Comparison of ENCODE assay signal across 8 cellular contexts in the genomic region with DNA sequence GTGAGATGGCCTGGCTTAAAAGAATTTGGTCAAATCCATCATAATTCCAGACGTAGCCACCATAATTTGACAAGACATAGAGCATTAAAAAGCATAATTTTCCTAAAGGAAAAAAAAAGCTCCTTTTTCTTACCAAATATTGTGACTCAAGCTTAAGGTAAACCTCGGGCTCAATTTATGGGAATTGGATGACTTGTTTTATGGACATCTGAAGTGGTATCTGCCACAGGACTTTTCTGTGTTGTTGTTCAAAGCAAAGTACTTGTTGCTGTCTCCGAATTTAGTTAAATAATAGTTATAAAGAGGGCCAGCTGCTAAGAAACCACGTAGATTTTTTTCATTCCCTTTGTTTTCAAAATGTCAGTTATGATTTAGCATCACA. TPM values are rescaled to one million over a fixed set of nuclear protein-coding genes. Genes with fewer than 3 reads are reported as not detected.
DNase-seq lines count a peak whose midpoint lies in the region; TF ChIP-seq lines count a peak whose summit lies in the region.

No MANE protein-coding gene starts in this region.

- peaks cover 0 to 1% (median 0%) of the 10 kb centered on the region in 7 donors for H3K9me3 Mint-ChIP-seq in CD14-positive monocyte

- H3K4me1 ChIP-seq in duodenal mucosa (ENCODE audit: control insufficient read depth in 1 of 2, insufficient read depth in 2 of 2, low read length in 2 of 2) = peaks cover 24 to 33% of the 10 kb centered on the region in 2 donors

- no peaks in the 10 kb centered on the region for H3K9me2 ChIP-seq in neural cell (ENCODE audit: insufficient read depth, low read length)

- H3K4me2 ChIP-seq in neural cell (ENCODE audit: low read length) = peak overlapping the region; percentile 89

- H3K36me3 Mint-ChIP-seq in CD14-positive monocyte = peaks cover 4 to 7% of the 10 kb centered on the region in 2 donors

- no peaks in the 10 kb centered on the region for H4K20me1 ChIP-seq in neural cell (ENCODE audit: insufficient read depth)

- no peak for TF ChIP-seq EP300 in neural cell (conservative IDR thresholded peaks at IDR 0.05; ENCODE audit: poor library complexity, severe bottlenecking)

- H3F3A ChIP-seq in neural cell (ENCODE audit: insufficient read depth, low read length, poor library complexity, severe bottlenecking) = peaks cover 8% of the 10 kb centered on the region

- H3K9ac ChIP-seq in duodenal mucosa (ENCODE audit: low read depth in 1 of 2, low read length in 2 of 2) = peak overlapping the region; percentile 74 to 94
- H3K9ac ChIP-seq in neural cell (ENCODE audit: low read length) = peak overlapping the region; percentile 83

- H3K27ac ChIP-seq in duodenal mucosa (ENCODE audit: low read depth, low read length) (no peak overlapping the region), neural cell (ENCODE audit: low read length) (peak overlapping the region; percentile 71)

- H3K79me2 ChIP-seq in neural cell (replicated peaks; ENCODE audit: insufficient read depth, low read length) = peaks cover 38% of the 10 kb centered on the region

- no peaks in the 10 kb centered on the region for H3K9me3 ChIP-seq in duodenal mucosa (ENCODE audit: control insufficient read depth in 1 of 2, low read length in 2 of 2)
- no peaks in the 10 kb centered on the region for H3K9me3 ChIP-seq in neural cell (ENCODE audit: low read length)

- intact Hi-C loops in CD14-positive monocyte (cut with micrococcal nuclease) = loop anchor here (5.0 kb wide), 2 partner anchors 79 to 214 kb away; a partner anchor contains a TSS

- H3K27me3 Mint-ChIP-seq in CD14-positive monocyte (ENCODE audit: low read depth in 3 of 3) = peaks cover 0 to 4% (median 2%) of the 10 kb centered on the region in 3 donors

- H3K27me3 ChIP-seq in duodenal mucosa (ENCODE audit: control insufficient read depth in 1 of 2, insufficient read depth in 2 of 2, low read length in 2 of 2) = no peaks in the 10 kb centered on the region
- no peaks in the 10 kb centered on the region for H3K27me3 ChIP-seq in neural cell (ENCODE audit: insufficient read depth, low read depth, low read length)

- TF ChIP-seq CTCF in CD14-positive monocyte (IDR thresholded peaks at IDR 0.05) (no peak), LNCaP clone FGC (IDR thresholded peaks at IDR 0.05; ENCODE audit: control insufficient read depth, extremely low read depth, insufficient read depth) (no peak), neural cell (IDR thresholded peaks at IDR 0.05; ENCODE audit: poor library complexity, severe bottlenecking) (no peak)

- H3K36me3 ChIP-seq in duodenal mucosa (ENCODE audit: control insufficient read depth in 1 of 2, insufficient read depth in 2 of 2, low read length in 2 of 2) (no peaks in the 10 kb centered on the region), neural cell (ENCODE audit: insufficient read depth, low read length) (no peaks in the 10 kb centered on the region)

- H3K4me1 Mint-ChIP-seq in CD14-positive monocyte = peaks cover 53% of the 10 kb centered on the region

- no peak for TF ChIP-seq RAD21 in neural cell (conservative IDR thresholded peaks at IDR 0.05)

- DNase-seq in CD14-positive monocyte (ENCODE audit: low spot score) (no peak), LNCaP clone FGC (ENCODE audit: low read depth) (no peak), GM19238 (ENCODE audit: insufficient read length, low spot score) (no peak), HUDEP-2 (lab: John Stamatoyannopoulos, UW; ENCODE audit: unreplicated experiment in 76 of 76) (no peak), mucosa of gallbladder (ENCODE audit: low spot score) (no peak), A172 (ENCODE audit: low spot score) (no peak)

- H3K27ac Mint-ChIP-seq in CD14-positive monocyte = no peak overlapping the region

- H3K4me3 ChIP-seq in LNCaP clone FGC (ENCODE audit: low read depth, low read length) (peak overlapping the region; percentile 82), duodenal mucosa (ENCODE audit: low read depth in 1 of 2, low read length in 2 of 2) (peak overlapping the region; percentile 87 to 88), neural cell (ENCODE audit: low read length) (peak overlapping the region; percentile 92)

- peak overlapping the region; percentile 95 to 99 for H3K4me3 Mint-ChIP-seq in CD14-positive monocyte

- H2AFZ ChIP-seq in neural cell (ENCODE audit: low read depth, low read length) = no peak overlapping the region

TF ChIP-seq in neural cell, 6 proteins besides CTCF, POLR2A, EP300 and RAD21:
- TF ChIP-seq SMC3 (conservative IDR thresholded peaks at IDR 0.05; ENCODE audit: poor library complexity) = no peak
- no peak for TF ChIP-seq TAF1 (IDR thresholded peaks at IDR 0.05; ENCODE audit: low read depth)
- TF ChIP-seq POLR2AphosphoS5 (IDR thresholded peaks at IDR 0.05) = no peak
- TF ChIP-seq, protein P1, sequence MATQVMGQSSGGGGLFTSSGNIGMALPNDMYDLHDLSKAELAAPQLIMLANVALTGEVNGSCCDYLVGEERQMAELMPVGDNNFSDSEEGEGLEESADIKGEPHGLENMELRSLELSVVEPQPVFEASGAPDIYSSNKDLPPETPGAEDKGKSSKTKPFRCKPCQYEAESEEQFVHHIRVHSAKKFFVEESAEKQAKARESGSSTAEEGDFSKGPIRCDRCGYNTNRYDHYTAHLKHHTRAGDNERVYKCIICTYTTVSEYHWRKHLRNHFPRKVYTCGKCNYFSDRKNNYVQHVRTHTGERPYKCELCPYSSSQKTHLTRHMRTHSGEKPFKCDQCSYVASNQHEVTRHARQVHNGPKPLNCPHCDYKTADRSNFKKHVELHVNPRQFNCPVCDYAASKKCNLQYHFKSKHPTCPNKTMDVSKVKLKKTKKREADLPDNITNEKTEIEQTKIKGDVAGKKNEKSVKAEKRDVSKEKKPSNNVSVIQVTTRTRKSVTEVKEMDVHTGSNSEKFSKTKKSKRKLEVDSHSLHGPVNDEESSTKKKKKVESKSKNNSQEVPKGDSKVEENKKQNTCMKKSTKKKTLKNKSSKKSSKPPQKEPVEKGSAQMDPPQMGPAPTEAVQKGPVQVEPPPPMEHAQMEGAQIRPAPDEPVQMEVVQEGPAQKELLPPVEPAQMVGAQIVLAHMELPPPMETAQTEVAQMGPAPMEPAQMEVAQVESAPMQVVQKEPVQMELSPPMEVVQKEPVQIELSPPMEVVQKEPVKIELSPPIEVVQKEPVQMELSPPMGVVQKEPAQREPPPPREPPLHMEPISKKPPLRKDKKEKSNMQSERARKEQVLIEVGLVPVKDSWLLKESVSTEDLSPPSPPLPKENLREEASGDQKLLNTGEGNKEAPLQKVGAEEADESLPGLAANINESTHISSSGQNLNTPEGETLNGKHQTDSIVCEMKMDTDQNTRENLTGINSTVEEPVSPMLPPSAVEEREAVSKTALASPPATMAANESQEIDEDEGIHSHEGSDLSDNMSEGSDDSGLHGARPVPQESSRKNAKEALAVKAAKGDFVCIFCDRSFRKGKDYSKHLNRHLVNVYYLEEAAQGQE (IDR thresholded peaks at IDR 0.05; ENCODE audit: borderline replicate concordance) = no peak
- no peak for TF ChIP-seq MXI1 (conservative IDR thresholded peaks at IDR 0.05; ENCODE audit: poor library complexity, severe bottlenecking)
- TF ChIP-seq EZH2 (IDR thresholded peaks at IDR 0.05; ENCODE audit: borderline replicate concordance, insufficient read depth, low read length, poor library complexity, severe bottlenecking) = no peak

RNA-seq across cellular contexts. Expression of a gene that starts 1.1 kb away (rescaled TPM):
- 10 to 100 TPM; 61.8 to 63.6 TPM for polyA plus RNA-seq in CD14-positive monocyte
- 167 and 191 TPM in 2 replicates for polyA plus RNA-seq in neural cell
- 200 and 268 TPM in 2 replicates for polyA minus RNA-seq in neural cell
- total RNA-seq in mucosa of gallbladder = 137 TPM
- total RNA-seq in A172 (2014; rRNA removed; shearing (Covaris generic)) = 126 and 170 TPM in 2 replicates
